26 cellular contexts compared by ENCODE assay signal in genomic region chr3:67595424-67595823, GRCh38.
"Had no signal": no experiment of that assay in that cellular context is flagged by ENCODE, and none has a peak within 500 bp of the region (broad histone marks: within the 10 kb centered on the region; RNA-seq: fewer than 3 reads in every experiment).

No MANE protein-coding gene starts in this region.

- H3K36me3 ChIP-seq: neutrophil, pancreas, thyroid gland had no signal

- H3K4me1 Mint-ChIP-seq: nephron had no signal

- H3K9me3 ChIP-seq: esophagus squamous epithelium, heart right ventricle, neutrophil, pancreas, stomach, thyroid gland had no signal

- H3K4me1 ChIP-seq: esophagus squamous epithelium, pancreas had no signal

- H3K27me3 ChIP-seq: esophagus squamous epithelium, heart right ventricle, neutrophil, pancreas, stomach, thyroid gland had no signal

- H3K4me3 ChIP-seq: esophagus squamous epithelium, heart right ventricle, pancreas, stomach, thyroid gland had no signal

- H3K27ac Mint-ChIP-seq: nephron; progenitor cell of endocrine pancreas; stimulated activated effector memory CD8-positive, alpha-beta T cell treated with anti-CD3 and anti-CD28 coated beads, Interleukin-12 subunit alpha, Interleukin-12 subunit beta, amount 100 ng/mL, for 72 hours had no signal

- DNase-seq: cortex of kidney; effector memory CD8-positive, alpha-beta T cell; erythroblast; esophagus squamous epithelium; foreskin melanocyte; glutamatergic neuron; heart right ventricle; hippocampal formation; immature natural killer cell; islet precursor cell; kidney glomerular epithelial cell; mesendoderm; midbrain; naive thymus-derived CD4-positive, alpha-beta T cell; pancreas; stimulated activated CD4-positive, alpha-beta T cell treated with anti-CD3 and anti-CD28 coated beads, Interleukin-2, amount 100 ng/mL, for 24 hours; stimulated activated CD4-positive, alpha-beta T cell treated with anti-CD3 and anti-CD28 coated beads, Interleukin-4, amount 100 ng/mL, for 24 hours; stimulated activated naive CD4-positive, alpha-beta T cell treated with Interleukin-2 at 50 U/mL for 16 hours; stomach; thyroid gland; trophoblast cell had no signal

- H3K27me3 Mint-ChIP-seq: effector memory CD8-positive, alpha-beta T cell; naive thymus-derived CD4-positive, alpha-beta T cell; progenitor cell of endocrine pancreas had no signal

- H3K27ac ChIP-seq: esophagus squamous epithelium, heart right ventricle, neutrophil, pancreas, stomach had no signal

- H3K4me3 Mint-ChIP-seq: effector memory CD8-positive, alpha-beta T cell; immature natural killer cell; nephron; stimulated activated effector memory CD8-positive, alpha-beta T cell treated with anti-CD3 and anti-CD28 coated beads, Interleukin-12 subunit alpha, Interleukin-12 subunit beta, amount 100 ng/mL, for 72 hours had no signal

- H3K9me3 Mint-ChIP-seq: effector memory CD8-positive, alpha-beta T cell; immature natural killer cell; naive thymus-derived CD4-positive, alpha-beta T cell; nephron; stimulated activated effector memory CD8-positive, alpha-beta T cell treated with anti-CD3 and anti-CD28 coated beads, Interleukin-12 subunit alpha, Interleukin-12 subunit beta, amount 100 ng/mL, for 72 hours had no signal

- ATAC-seq: effector memory CD8-positive, alpha-beta T cell; heart right ventricle; naive thymus-derived CD4-positive, alpha-beta T cell; pancreas; sciatic nerve; stimulated activated effector memory CD8-positive, alpha-beta T cell treated with anti-CD3 and anti-CD28 coated beads, Interleukin-12 subunit alpha, Interleukin-12 subunit beta, amount 100 ng/mL, for 72 hours had no signal
